In the genomic region with DNA sequence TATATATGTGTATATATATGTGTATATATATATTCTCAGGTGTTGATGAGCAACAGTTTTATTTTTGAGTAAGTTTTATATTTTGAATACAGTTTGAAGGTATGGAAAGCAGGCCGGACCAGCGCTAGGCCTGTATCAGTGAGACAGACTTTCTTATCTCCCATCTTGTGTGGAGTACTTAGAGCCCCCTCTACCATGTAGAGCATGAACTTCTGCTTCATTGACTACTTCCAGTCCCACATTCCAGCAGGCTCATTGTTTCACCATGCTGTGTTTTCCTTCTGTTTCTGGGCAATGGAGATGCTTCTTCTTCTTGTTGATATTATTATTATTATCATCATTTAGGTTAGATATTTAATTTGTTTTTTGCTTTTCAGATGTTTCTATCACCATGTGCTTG, we compare ENCODE assay signal across 24 cellular contexts.
"Had no signal": no experiment of that assay in that cellular context is flagged by ENCODE, and none has a peak within 500 bp of the region (broad histone marks: within the 10 kb centered on the region; RNA-seq: fewer than 3 reads in every experiment).

No MANE protein-coding gene starts in this region.

- H3K27ac ChIP-seq: SJSA1, SK-N-MC had no signal

- H3K4me1 ChIP-seq: SJSA1 had no signal

- H3K27me3 ChIP-seq: MG63, SJSA1 had no signal

- FAIRE-seq: HepG2 had no signal

- H3K4me3 ChIP-seq: MG63, SJSA1, SK-N-MC had no signal

- DNase-seq: IMR-90, Karpas-422, KG1, MG63, NCI-H1092, NCI-H1105 treated with DMSO at 0.1 percent for 48 hours, NCI-H1417 treated with DMSO at 0.1 percent for 48 hours, NCI-H146, NCI-H1694 treated with DMSO at 0.1 percent for 48 hours, NCI-H1930, NCI-H2081, NCI-H2171, NCI-H226, NCI-H446, NCI-H510A, NCI-H524 treated with DMSO at 0.1 percent for 48 hours, NCI-H69, NCI-H774, Right ventricle myocardium superior, RPMI8226, SIG-M5 had no signal

- H3K36me3 ChIP-seq: MG63, SJSA1 had no signal

- ATAC-seq: HepG2 had no signal

- H3K9me3 ChIP-seq: SJSA1 had no signal
